In the genomic region with DNA sequence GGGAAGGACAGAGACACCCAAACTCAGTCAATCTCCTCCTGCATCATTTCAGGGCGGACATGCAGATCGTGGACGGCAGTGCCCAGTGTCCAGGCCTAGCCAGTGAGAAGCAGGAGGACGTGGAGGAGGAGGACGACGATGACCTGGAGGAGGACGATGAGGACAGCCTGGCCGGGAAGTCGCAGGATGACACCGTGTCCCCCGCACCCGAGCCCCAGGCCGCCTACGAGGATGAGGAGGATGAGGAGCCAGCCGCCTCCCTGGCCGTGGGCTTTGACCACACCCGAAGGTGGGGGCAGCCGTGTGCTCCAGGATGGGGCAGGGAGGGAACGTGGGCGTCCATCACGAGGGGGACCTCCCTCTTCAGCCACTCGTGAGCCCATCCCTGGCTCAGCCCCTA, we compare ENCODE assay signal across 1 cellular context.
TF ChIP-seq lines count a peak whose summit lies in the region.

No MANE protein-coding gene starts in this region.

TF ChIP-seq in H1, 55 proteins besides CTCF, POLR2A, EP300 and RAD21:
- no peak for TF ChIP-seq TEAD4 (IDR thresholded peaks at IDR 0.05; ENCODE audit: low read depth, low read length)
- TF ChIP-seq KDM5A (IDR thresholded peaks at IDR 0.05; ENCODE audit: low read length), result no peak
- TF ChIP-seq, protein P1, sequence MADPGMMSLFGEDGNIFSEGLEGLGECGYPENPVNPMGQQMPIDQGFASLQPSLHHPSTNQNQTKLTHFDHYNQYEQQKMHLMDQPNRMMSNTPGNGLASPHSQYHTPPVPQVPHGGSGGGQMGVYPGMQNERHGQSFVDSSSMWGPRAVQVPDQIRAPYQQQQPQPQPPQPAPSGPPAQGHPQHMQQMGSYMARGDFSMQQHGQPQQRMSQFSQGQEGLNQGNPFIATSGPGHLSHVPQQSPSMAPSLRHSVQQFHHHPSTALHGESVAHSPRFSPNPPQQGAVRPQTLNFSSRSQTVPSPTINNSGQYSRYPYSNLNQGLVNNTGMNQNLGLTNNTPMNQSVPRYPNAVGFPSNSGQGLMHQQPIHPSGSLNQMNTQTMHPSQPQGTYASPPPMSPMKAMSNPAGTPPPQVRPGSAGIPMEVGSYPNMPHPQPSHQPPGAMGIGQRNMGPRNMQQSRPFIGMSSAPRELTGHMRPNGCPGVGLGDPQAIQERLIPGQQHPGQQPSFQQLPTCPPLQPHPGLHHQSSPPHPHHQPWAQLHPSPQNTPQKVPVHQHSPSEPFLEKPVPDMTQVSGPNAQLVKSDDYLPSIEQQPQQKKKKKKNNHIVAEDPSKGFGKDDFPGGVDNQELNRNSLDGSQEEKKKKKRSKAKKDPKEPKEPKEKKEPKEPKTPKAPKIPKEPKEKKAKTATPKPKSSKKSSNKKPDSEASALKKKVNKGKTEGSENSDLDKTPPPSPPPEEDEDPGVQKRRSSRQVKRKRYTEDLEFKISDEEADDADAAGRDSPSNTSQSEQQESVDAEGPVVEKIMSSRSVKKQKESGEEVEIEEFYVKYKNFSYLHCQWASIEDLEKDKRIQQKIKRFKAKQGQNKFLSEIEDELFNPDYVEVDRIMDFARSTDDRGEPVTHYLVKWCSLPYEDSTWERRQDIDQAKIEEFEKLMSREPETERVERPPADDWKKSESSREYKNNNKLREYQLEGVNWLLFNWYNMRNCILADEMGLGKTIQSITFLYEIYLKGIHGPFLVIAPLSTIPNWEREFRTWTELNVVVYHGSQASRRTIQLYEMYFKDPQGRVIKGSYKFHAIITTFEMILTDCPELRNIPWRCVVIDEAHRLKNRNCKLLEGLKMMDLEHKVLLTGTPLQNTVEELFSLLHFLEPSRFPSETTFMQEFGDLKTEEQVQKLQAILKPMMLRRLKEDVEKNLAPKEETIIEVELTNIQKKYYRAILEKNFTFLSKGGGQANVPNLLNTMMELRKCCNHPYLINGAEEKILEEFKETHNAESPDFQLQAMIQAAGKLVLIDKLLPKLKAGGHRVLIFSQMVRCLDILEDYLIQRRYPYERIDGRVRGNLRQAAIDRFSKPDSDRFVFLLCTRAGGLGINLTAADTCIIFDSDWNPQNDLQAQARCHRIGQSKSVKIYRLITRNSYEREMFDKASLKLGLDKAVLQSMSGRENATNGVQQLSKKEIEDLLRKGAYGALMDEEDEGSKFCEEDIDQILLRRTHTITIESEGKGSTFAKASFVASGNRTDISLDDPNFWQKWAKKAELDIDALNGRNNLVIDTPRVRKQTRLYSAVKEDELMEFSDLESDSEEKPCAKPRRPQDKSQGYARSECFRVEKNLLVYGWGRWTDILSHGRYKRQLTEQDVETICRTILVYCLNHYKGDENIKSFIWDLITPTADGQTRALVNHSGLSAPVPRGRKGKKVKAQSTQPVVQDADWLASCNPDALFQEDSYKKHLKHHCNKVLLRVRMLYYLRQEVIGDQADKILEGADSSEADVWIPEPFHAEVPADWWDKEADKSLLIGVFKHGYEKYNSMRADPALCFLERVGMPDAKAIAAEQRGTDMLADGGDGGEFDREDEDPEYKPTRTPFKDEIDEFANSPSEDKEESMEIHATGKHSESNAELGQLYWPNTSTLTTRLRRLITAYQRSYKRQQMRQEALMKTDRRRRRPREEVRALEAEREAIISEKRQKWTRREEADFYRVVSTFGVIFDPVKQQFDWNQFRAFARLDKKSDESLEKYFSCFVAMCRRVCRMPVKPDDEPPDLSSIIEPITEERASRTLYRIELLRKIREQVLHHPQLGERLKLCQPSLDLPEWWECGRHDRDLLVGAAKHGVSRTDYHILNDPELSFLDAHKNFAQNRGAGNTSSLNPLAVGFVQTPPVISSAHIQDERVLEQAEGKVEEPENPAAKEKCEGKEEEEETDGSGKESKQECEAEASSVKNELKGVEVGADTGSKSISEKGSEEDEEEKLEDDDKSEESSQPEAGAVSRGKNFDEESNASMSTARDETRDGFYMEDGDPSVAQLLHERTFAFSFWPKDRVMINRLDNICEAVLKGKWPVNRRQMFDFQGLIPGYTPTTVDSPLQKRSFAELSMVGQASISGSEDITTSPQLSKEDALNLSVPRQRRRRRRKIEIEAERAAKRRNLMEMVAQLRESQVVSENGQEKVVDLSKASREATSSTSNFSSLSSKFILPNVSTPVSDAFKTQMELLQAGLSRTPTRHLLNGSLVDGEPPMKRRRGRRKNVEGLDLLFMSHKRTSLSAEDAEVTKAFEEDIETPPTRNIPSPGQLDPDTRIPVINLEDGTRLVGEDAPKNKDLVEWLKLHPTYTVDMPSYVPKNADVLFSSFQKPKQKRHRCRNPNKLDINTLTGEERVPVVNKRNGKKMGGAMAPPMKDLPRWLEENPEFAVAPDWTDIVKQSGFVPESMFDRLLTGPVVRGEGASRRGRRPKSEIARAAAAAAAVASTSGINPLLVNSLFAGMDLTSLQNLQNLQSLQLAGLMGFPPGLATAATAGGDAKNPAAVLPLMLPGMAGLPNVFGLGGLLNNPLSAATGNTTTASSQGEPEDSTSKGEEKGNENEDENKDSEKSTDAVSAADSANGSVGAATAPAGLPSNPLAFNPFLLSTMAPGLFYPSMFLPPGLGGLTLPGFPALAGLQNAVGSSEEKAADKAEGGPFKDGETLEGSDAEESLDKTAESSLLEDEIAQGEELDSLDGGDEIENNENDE (IDR thresholded peaks at IDR 0.05; ENCODE audit: insufficient replicate concordance, low read length), result no peak
